Comparison of ENCODE assay signal across 8 cellular contexts in the genomic region with DNA sequence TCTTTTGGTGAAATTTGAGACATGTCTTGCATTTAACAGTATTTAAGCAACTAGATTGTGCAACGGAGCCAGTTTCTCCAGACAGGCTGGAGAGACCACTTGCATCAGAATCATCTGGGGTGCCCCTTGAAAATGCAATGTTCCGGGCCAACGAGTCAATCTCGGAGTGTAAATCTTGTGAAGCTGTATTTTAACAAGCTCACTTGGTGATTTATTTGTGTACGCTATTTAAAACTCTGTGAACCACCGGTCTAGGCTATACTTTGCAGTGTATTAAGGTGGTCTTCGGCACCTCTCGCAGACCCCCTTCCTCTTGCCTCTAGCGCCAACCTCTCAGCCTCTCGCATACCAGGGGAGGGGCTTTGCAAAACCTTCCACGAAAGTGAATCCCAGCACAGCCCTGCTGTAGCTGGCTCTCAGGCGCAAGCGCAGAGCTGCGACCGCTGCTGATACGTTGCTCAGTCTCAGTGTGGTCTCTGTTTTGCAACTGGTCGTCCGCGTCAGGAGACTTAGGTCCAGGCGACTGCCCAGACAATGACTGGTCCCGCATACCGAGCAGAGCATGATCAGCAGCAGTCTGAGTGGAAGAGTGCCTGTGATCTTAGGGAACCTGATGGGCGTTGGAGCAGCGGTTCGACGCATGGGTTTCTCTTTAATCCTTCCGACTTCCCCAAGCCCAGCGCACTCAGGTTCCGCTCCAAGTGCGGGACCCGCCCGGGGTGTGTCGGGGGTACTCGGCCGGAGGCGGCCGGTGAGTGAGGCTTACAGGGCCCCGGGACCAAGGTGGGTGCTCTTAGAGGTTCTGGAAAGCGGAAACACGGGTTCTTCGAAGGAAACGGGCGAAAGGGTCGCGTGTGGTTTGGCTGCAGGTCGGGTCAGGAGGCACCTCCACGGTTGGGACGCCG. TPM values are rescaled to one million over a fixed set of nuclear protein-coding genes. Genes with fewer than 3 reads are reported as not detected.
DNase-seq lines count a peak whose midpoint lies in the region; ATAC-seq and TF ChIP-seq lines count a peak whose summit lies in the region.

TSS of gene ZNF391 (plus strand) at position 467 of the 905 bp plus-strand sequence. CDS start 11,612 bp downstream, outside the sequence.

- intact Hi-C loops in dorsolateral prefrontal cortex (cut with DNase I) = loop anchor here in 1 of 2 donors (2.0 kb wide), 1 partner anchor 84 kb away; the partner anchor contains the start of gene ZNF184
- intact Hi-C loops in right lobe of liver (cut with DNase I) = no loop called here

- H3K36me3 ChIP-seq in right lobe of liver = no peaks in the 10 kb centered on the region

- H3K27me3 ChIP-seq in dorsolateral prefrontal cortex = no peaks in the 10 kb centered on the region
- no peaks in the 10 kb centered on the region for H3K27me3 ChIP-seq in right lobe of liver

- peak within 1 kb of the TSS; percentile 1 to 91 (median 80) for H3K27ac ChIP-seq in dorsolateral prefrontal cortex
- H3K27ac ChIP-seq in right lobe of liver = peak within 1 kb of the TSS in 1 of 3 donors; percentile 37

- H3K9me3 ChIP-seq in right lobe of liver = no peaks in the 10 kb centered on the region

- peaks cover 0 to 3% (median 0%) of the 10 kb centered on the region in 4 donors for H3K4me1 ChIP-seq in right lobe of liver

- ATAC-seq in GM18907 (IDR thresholded peaks at IDR 0.05; ENCODE audit: unreplicated experiment) (peak; percentile 89), HG03175 (IDR thresholded peaks at IDR 0.05; ENCODE audit: unreplicated experiment) (peak; percentile 90), right lobe of liver (peak; percentile 94 to 98 (median 96))

- DNase-seq in AG10803 (ENCODE audit: low read depth) = peak; percentile 88
- peak; percentile 8 for DNase-seq in NCI-H510A (lab: John Stamatoyannopoulos, UW)
- DNase-seq in activated CD4-positive, alpha-beta T cell treated with anti-CD3 and anti-CD28 coated beads, Interleukin-2, amount 50 U/mL, for 1 hour = peak; percentile 58
- peak; percentile 67 to 90 (median 84) for DNase-seq in dorsolateral prefrontal cortex
- DNase-seq in right lobe of liver = peak; percentile 61 to 76 (median 71)
- DNase-seq in stimulated activated CD4-positive, alpha-beta T cell treated with anti-CD3 and anti-CD28 coated beads, Interleukin-4, amount 100 ng/mL, for 4 hours = peak; percentile 65 to 70

- TF ChIP-seq CTCF in AG10803 (conservative IDR thresholded peaks at IDR 0.05; ENCODE audit: low read length) (no peak), dorsolateral prefrontal cortex (IDR thresholded peaks at IDR 0.05 in 54 of 56, conservative IDR thresholded peaks at IDR 0.05 in 2 of 56; ENCODE audit: low read depth in 1 of 56, partially characterized antibody in 56 of 56) (peak in 19 of 56 donors; percentile 9 to 44 (median 22)), right lobe of liver (IDR thresholded peaks at IDR 0.05) (no peak)

- H3K4me3 ChIP-seq in AG10803 (ENCODE audit: low read length) = peak within 1 kb of the TSS; percentile 83
- H3K4me3 ChIP-seq in dorsolateral prefrontal cortex = peak within 1 kb of the TSS; percentile 59 to 97 (median 78)
- peak within 1 kb of the TSS; percentile 43 to 60 (median 49) for H3K4me3 ChIP-seq in right lobe of liver

- no peak for TF ChIP-seq POLR2A in right lobe of liver (IDR thresholded peaks at IDR 0.05)

- under 1% methylated on average over 19 of the region's 49 CpGs for WGBS in right lobe of liver (ENCODE audit: insufficient coverage, low coverage, low lambda C conversion rate, missing lambda C conversion rate)

RNA-seq across cellular contexts. Expression of gene ZNF391, which starts in this region (rescaled TPM):
- total RNA-seq in dorsolateral prefrontal cortex = 10 to 100 TPM in 90 of 120 experiments, 1 to 10 TPM in 30; 4.1 to 20.8 (median 12.3) TPM
- under 1 TPM in 5 of 6 experiments, not detected in 1; 0.09 to 0.42 (median 0.18) TPM for total RNA-seq in right lobe of liver

Comparison
In these comparisons a context has a peak if more than half of its experiments do, and no peak if none do; other contexts are left out.
1. Peak in DNase-seq, ATAC-seq and H3K4me3 ChIP-seq in right lobe of liver; RNA of the gene not detected or under 1 TPM.
2. DNase-seq: peak in every context shown above with its lines; median percentile 88 in AG10803; 84 in dorsolateral prefrontal cortex; 71 in right lobe of liver; 68 in stimulated activated CD4-positive, alpha-beta T cell treated with anti-CD3 and anti-CD28 coated beads, Interleukin-4, amount 100 ng/mL, for 4 hours; 58 in activated CD4-positive, alpha-beta T cell treated with anti-CD3 and anti-CD28 coated beads, Interleukin-2, amount 50 U/mL, for 1 hour; 8 in NCI-H510A.